ENCODE assay signal across 8 cellular contexts in the genomic region with DNA sequence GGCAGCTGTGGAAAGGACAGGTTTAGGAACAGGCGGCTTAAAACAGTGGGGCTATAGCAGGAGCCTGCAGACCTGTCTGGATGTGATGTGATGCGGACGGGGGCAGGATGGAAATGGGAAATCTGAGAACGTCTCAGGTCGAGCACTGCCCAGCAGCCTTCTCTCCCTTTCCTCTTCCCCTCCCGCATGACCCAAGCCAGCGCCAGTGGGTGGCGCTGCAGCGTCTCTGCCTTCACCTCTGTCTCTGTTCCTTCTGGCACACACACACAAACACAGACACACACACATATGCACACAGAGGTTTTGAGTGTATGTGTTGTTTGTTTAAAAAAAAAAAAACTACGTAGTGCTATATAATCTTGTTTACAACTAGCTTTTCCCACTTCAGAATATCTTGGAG.
DNase-seq lines count a peak whose midpoint lies in the region; ATAC-seq and TF ChIP-seq lines count a peak whose summit lies in the region.

No MANE protein-coding gene starts in this region.

- H3K27ac ChIP-seq in GM23248 (no peak overlapping the region), foreskin keratinocyte (no peak overlapping the region)

- WGBS in GM23248 (ENCODE audit: low coverage in 1 of 2, low lambda C conversion rate in 2 of 2, missing lambda C conversion rate in 2 of 2), 2 experiments = 9 to 17% methylated on average over 10 of the region's 10 CpGs

- H3K4me1 ChIP-seq in GM23248 (ENCODE audit: insufficient read depth) (peaks cover 9% of the 10 kb centered on the region), foreskin keratinocyte (no peaks in the 10 kb centered on the region)

- ATAC-seq in foreskin keratinocyte (peak; percentile 54), HG03460 (IDR thresholded peaks at IDR 0.05; ENCODE audit: unreplicated experiment) (no peak), HG03108 (IDR thresholded peaks at IDR 0.05; ENCODE audit: unreplicated experiment) (no peak)

- H3K79me2 ChIP-seq in GM23248 (ENCODE audit: insufficient read depth) = no peaks in the 10 kb centered on the region

- no peaks in the 10 kb centered on the region for H3F3A ChIP-seq in GM23248 (ENCODE audit: insufficient read depth)

- H3K9me2 ChIP-seq in GM23248 (ENCODE audit: insufficient read depth) = no peaks in the 10 kb centered on the region

- DNase-seq in AG09319 (ENCODE audit: extremely low read depth, low read depth) (no peak), GM23248 (peak; percentile 48), RPMI8226 (peak; percentile 67), foreskin keratinocyte (peak; percentile 9 to 29), putamen (ENCODE audit: low spot score) (no peak)
- peak; percentile 25 for DNase-seq in stimulated activated CD4-positive, alpha-beta T cell treated with anti-CD3 and anti-CD28 coated beads, Interleukin-1b, Interleukin-23, amount 100 ng/mL, for 48 hours

- no peaks in the 10 kb centered on the region for H3K36me3 ChIP-seq in GM23248 (ENCODE audit: low read depth)

- no peak overlapping the region for H3K4me3 ChIP-seq in GM23248

- no peaks in the 10 kb centered on the region for H3K9me3 ChIP-seq in GM23248 (ENCODE audit: low read depth)

- H2AFZ ChIP-seq in GM23248 = peak overlapping the region; percentile 72

- peak overlapping the region; percentile 22 for H3K4me2 ChIP-seq in GM23248 (ENCODE audit: unreplicated experiment)

- TF ChIP-seq CTCF in AG09319 (IDR thresholded peaks at IDR 0.05; ENCODE audit: low read depth, low read length) = peak; percentile 44
- TF ChIP-seq CTCF in foreskin keratinocyte (conservative IDR thresholded peaks at IDR 0.05) = peak; percentile 61

- in situ Hi-C loops in GM23248 (cut with MboI) = no loop called here

- no peak overlapping the region for H3K9ac ChIP-seq in GM23248

- H4K20me1 ChIP-seq in GM23248 (ENCODE audit: insufficient read depth) = no peaks in the 10 kb centered on the region

- H3K27me3 ChIP-seq in GM23248 (replicated peaks; ENCODE audit: insufficient read depth) = no peaks in the 10 kb centered on the region
- peaks cover 13% of the 10 kb centered on the region for H3K27me3 ChIP-seq in foreskin keratinocyte

Comparison
In these comparisons a context has a peak if more than half of its experiments do, and no peak if none do; other contexts are left out.
1. DNase-seq: peak in GM23248 (single experiment), RPMI8226 (single experiment), foreskin keratinocyte (2 of 2) and stimulated activated CD4-positive, alpha-beta T cell treated with anti-CD3 and anti-CD28 coated beads, Interleukin-1b, Interleukin-23, amount 100 ng/mL, for 48 hours (single experiment); none in AG09319 (single experiment) and putamen (single experiment).